In the genomic region with DNA sequence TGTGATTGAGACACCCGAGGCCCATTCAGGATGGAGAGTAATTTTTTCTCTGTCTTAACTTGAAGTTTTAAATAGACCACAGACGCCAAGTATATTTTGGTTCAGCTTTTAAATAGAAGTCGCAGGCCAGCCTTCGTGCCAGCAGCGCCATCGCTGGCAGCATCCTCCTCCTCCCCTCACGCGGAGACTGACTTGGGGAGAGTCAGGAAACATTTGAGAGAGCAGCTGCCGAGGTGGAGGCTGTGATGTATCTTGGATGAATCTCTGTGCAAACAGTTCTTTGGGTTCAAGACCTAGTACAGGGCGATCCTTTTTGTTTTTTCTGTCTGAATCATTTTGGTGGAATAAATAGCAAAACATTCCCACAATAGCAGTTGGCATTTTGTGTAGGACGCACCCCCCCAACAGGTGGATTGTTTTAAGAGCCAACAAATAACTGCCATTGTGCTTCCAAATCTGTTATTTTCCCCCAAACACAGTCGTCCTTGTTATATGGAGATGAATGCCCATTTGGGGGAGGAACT, we compare ENCODE assay signal across 1 cellular context.
TF ChIP-seq lines count a peak whose summit lies in the region.

No MANE protein-coding gene starts in this region.

TF ChIP-seq in HepG2, 621 proteins besides CTCF, POLR2A, EP300 and RAD21 (continued from another document):
- TF ChIP-seq, protein P1, sequence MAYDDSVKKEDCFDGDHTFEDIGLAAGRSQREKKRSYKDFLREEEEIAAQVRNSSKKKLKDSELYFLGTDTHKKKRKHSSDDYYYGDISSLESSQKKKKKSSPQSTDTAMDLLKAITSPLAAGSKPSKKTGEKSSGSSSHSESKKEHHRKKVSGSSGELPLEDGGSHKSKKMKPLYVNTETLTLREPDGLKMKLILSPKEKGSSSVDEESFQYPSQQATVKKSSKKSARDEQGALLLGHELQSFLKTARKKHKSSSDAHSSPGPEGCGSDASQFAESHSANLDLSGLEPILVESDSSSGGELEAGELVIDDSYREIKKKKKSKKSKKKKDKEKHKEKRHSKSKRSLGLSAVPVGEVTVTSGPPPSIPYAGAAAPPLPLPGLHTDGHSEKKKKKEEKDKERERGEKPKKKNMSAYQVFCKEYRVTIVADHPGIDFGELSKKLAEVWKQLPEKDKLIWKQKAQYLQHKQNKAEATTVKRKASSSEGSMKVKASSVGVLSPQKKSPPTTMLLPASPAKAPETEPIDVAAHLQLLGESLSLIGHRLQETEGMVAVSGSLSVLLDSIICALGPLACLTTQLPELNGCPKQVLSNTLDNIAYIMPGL (CRISPR knock-in tag; IDR thresholded peaks at IDR 0.05; ENCODE audit: borderline replicate concordance in 1 of 2, low read depth in 1 of 2): peak; percentile 13 to 35; a peak in 1 of 4 replicates
- 0 out of 2 replicates have a peak, but pooled peaks have one; percentile 25 for TF ChIP-seq MXD4 (CRISPR knock-in tag; IDR thresholded peaks at IDR 0.05)
- TF ChIP-seq, protein P2, sequence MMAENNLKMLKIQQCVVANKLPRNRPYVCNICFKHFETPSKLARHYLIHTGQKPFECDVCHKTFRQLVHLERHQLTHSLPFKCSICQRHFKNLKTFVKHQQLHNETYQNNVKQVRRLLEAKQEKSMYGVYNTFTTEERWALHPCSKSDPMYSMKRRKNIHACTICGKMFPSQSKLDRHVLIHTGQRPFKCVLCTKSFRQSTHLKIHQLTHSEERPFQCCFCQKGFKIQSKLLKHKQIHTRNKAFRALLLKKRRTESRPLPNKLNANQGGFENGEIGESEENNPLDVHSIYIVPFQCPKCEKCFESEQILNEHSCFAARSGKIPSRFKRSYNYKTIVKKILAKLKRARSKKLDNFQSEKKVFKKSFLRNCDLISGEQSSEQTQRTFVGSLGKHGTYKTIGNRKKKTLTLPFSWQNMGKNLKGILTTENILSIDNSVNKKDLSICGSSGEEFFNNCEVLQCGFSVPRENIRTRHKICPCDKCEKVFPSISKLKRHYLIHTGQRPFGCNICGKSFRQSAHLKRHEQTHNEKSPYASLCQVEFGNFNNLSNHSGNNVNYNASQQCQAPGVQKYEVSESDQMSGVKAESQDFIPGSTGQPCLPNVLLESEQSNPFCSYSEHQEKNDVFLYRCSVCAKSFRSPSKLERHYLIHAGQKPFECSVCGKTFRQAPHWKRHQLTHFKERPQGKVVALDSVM (CRISPR knock-in tag; IDR thresholded peaks at IDR 0.05): 0 out of 2 replicates have a peak, but pooled peaks have one; percentile 11
- TF ChIP-seq ZNF263 (CRISPR knock-in tag; IDR thresholded peaks at IDR 0.05): peak; percentile 82
- TF ChIP-seq ZFX (CRISPR knock-in tag; IDR thresholded peaks at IDR 0.05; ENCODE audit: low read depth): peak; percentile 10
- peak; percentile 59; the same call in 1 of the 2 replicates for TF ChIP-seq ZNF501 (CRISPR knock-in tag; IDR thresholded peaks at IDR 0.05)
- TF ChIP-seq ZNF460 (CRISPR knock-in tag; IDR thresholded peaks at IDR 0.05; ENCODE audit: borderline replicate concordance): no peak
- TF ChIP-seq ZBTB8A (CRISPR knock-in tag; IDR thresholded peaks at IDR 0.05; ENCODE audit: borderline replicate concordance, low read depth): no peak
- no peak for TF ChIP-seq GATA4 (IDR thresholded peaks at IDR 0.05; ENCODE audit: borderline replicate concordance, low read depth)
- TF ChIP-seq, protein P3, sequence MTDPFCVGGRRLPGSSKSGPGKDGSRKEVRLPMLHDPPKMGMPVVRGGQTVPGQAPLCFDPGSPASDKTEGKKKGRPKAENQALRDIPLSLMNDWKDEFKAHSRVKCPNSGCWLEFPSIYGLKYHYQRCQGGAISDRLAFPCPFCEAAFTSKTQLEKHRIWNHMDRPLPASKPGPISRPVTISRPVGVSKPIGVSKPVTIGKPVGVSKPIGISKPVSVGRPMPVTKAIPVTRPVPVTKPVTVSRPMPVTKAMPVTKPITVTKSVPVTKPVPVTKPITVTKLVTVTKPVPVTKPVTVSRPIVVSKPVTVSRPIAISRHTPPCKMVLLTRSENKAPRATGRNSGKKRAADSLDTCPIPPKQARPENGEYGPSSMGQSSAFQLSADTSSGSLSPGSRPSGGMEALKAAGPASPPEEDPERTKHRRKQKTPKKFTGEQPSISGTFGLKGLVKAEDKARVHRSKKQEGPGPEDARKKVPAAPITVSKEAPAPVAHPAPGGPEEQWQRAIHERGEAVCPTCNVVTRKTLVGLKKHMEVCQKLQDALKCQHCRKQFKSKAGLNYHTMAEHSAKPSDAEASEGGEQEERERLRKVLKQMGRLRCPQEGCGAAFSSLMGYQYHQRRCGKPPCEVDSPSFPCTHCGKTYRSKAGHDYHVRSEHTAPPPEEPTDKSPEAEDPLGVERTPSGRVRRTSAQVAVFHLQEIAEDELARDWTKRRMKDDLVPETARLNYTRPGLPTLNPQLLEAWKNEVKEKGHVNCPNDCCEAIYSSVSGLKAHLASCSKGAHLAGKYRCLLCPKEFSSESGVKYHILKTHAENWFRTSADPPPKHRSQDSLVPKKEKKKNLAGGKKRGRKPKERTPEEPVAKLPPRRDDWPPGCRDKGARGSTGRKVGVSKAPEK (CRISPR knock-in tag; IDR thresholded peaks at IDR 0.05; ENCODE audit: borderline replicate concordance): 0 out of 2 replicates have a peak, but pooled peaks have one; percentile 48
- no peak for TF ChIP-seq ZNF776 (CRISPR knock-in tag; IDR thresholded peaks at IDR 0.05)
